1 cellular context compared by ENCODE assay signal in the genomic region with DNA sequence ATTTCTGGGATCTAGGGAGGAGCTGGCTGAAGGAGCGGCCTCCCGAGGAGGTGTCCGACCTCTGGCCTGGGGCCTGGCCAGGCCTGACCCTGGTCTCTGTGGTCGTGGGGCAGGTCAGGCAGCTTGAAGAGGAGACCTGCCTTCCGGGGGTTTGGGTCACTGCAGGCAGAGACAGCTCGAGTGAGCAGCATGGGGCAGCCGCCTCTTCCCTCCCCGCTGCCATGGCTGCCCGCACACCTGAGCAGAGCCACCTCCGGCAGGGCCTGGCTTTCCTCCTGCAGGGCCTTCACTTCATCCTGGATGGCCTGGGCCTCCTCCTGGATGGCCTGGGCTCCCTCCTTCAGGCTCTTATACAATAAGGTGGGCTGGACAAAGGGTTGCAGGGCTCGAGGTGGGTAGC.
A peak's percentile ranks its signal among the peaks of the same experiment; 100 is the strongest.
TF ChIP-seq lines count a peak whose summit lies in the region.

No MANE protein-coding gene starts in this region.

TF ChIP-seq in HepG2, 621 proteins besides CTCF, POLR2A, EP300 and RAD21 (continued from another document and continues in another):
- TF ChIP-seq XRCC5 (optimal IDR thresholded peaks at IDR 0.05; ENCODE audit: low read length) (no peak), TBL1XR1 (IDR thresholded peaks at IDR 0.05; ENCODE audit: borderline replicate concordance, low read length, partially characterized antibody) (no peak), HOXA3 (CRISPR knock-in tag; IDR thresholded peaks at IDR 0.05) (peak; percentile 15; the same call in 1 of the 2 replicates), ZNF672 (CRISPR knock-in tag; IDR thresholded peaks at IDR 0.05) (no peak), MYC (CRISPR knock-in tag; IDR thresholded peaks at IDR 0.05; ENCODE audit: borderline replicate concordance) (peak; percentile 54; the same call in 1 of the 2 replicates), ZNF572 (CRISPR knock-in tag; IDR thresholded peaks at IDR 0.05) (0 out of 2 replicates have a peak, but pooled peaks have one; percentile 18), LCORL (IDR thresholded peaks at IDR 0.05) (no peak), LCORL (CRISPR knock-in tag; IDR thresholded peaks at IDR 0.05) (peak; percentile 60), CREM (IDR thresholded peaks at IDR 0.05) (no peak), CREM (CRISPR knock-in tag; IDR thresholded peaks at IDR 0.05) (no peak), SCMH1 (CRISPR knock-in tag; IDR thresholded peaks at IDR 0.05; ENCODE audit: borderline replicate concordance) (no peak), SAP130 (CRISPR knock-in tag; IDR thresholded peaks at IDR 0.05; ENCODE audit: low read depth) (peak; percentile 39; the same call in 1 of the 2 replicates), ELF1 (CRISPR knock-in tag; IDR thresholded peaks at IDR 0.05) (peak; percentile 31; the same call in 1 of the 2 replicates), ZFY (CRISPR knock-in tag; IDR thresholded peaks at IDR 0.05) (peak; percentile 79), FOXO1 (CRISPR knock-in tag; IDR thresholded peaks at IDR 0.05) (0 out of 2 replicates have a peak, but pooled peaks have one; percentile 24), ZC3H13 (CRISPR knock-in tag; IDR thresholded peaks at IDR 0.05) (no peak), RFXAP (CRISPR knock-in tag; IDR thresholded peaks at IDR 0.05; ENCODE audit: borderline replicate concordance) (0 out of 2 replicates have a peak, but pooled peaks have one; percentile 28), NR2F2 (IDR thresholded peaks at IDR 0.05; ENCODE audit: borderline replicate concordance, low read depth) (no peak), DMAP1 (CRISPR knock-in tag; IDR thresholded peaks at IDR 0.05) (peak; percentile 32; the same call in 1 of the 2 replicates), GABPA (IDR thresholded peaks at IDR 0.05; ENCODE audit: low read depth, low read length) (no peak), GABPA (CRISPR knock-in tag; IDR thresholded peaks at IDR 0.05; ENCODE audit: low read depth) (no peak), NFKB2 (CRISPR knock-in tag; IDR thresholded peaks at IDR 0.05; ENCODE audit: borderline replicate concordance) (0 out of 2 replicates have a peak, but pooled peaks have one; percentile 45), GATAD2A (CRISPR knock-in tag; IDR thresholded peaks at IDR 0.05) (peak; percentile 19; the same call in 1 of the 2 replicates), RXRA (CRISPR knock-in tag; IDR thresholded peaks at IDR 0.05) (peak; percentile 25; the same call in 1 of the 2 replicates), ZSCAN30 (CRISPR knock-in tag; IDR thresholded peaks at IDR 0.05) (no peak)
- TF ChIP-seq, protein P1, sequence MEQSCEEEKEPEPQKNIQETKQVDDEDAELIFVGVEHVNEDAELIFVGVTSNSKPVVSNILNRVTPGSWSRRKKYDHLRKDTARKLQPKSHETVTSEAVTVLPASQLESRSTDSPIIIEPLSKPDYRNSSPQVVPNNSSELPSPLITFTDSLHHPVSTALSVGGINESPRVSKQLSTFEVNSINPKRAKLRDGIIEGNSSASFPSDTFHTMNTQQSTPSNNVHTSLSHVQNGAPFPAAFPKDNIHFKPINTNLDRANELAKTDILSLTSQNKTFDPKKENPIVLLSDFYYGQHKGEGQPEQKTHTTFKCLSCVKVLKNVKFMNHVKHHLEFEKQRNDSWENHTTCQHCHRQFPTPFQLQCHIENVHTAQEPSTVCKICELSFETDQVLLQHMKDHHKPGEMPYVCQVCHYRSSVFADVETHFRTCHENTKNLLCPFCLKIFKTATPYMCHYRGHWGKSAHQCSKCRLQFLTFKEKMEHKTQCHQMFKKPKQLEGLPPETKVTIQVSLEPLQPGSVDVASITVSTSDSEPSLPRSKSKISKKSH (CRISPR knock-in tag; IDR thresholded peaks at IDR 0.05; ENCODE audit: borderline replicate concordance): 0 out of 2 replicates have a peak, but pooled peaks have one; percentile 59
- TF ChIP-seq, protein P2, sequence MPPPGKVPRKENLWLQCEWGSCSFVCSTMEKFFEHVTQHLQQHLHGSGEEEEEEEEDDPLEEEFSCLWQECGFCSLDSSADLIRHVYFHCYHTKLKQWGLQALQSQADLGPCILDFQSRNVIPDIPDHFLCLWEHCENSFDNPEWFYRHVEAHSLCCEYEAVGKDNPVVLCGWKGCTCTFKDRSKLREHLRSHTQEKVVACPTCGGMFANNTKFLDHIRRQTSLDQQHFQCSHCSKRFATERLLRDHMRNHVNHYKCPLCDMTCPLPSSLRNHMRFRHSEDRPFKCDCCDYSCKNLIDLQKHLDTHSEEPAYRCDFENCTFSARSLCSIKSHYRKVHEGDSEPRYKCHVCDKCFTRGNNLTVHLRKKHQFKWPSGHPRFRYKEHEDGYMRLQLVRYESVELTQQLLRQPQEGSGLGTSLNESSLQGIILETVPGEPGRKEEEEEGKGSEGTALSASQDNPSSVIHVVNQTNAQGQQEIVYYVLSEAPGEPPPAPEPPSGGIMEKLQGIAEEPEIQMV (CRISPR knock-in tag; IDR thresholded peaks at IDR 0.05; ENCODE audit: low read depth): no peak
- TF ChIP-seq, protein P3, sequence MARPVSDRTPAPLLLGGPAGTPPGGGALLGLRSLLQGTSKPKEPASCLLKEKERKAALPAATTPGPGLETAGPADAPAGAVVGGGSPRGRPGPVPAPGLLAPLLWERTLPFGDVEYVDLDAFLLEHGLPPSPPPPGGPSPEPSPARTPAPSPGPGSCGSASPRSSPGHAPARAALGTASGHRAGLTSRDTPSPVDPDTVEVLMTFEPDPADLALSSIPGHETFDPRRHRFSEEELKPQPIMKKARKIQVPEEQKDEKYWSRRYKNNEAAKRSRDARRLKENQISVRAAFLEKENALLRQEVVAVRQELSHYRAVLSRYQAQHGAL (CRISPR knock-in tag; IDR thresholded peaks at IDR 0.05; ENCODE audit: not compliant biosample characterization): no peak
- TF ChIP-seq, protein P4, sequence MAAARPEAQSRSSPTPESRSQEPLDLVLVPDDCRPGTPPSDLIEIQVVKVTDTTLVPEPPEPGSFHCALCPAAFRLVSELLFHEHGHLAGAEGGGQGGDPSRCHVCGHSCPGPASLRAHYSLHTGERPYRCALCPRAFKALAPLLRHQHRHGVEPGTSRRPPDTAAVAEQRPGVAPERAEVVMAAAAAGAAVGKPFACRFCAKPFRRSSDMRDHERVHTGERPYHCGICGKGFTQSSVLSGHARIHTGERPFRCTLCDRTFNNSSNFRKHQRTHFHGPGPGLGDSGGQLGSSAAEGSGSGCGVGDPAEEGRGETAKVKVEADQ (CRISPR knock-in tag; IDR thresholded peaks at IDR 0.05; ENCODE audit: borderline replicate concordance): 0 out of 2 replicates have a peak, but pooled peaks have one; percentile 27
- TF ChIP-seq, protein P5, sequence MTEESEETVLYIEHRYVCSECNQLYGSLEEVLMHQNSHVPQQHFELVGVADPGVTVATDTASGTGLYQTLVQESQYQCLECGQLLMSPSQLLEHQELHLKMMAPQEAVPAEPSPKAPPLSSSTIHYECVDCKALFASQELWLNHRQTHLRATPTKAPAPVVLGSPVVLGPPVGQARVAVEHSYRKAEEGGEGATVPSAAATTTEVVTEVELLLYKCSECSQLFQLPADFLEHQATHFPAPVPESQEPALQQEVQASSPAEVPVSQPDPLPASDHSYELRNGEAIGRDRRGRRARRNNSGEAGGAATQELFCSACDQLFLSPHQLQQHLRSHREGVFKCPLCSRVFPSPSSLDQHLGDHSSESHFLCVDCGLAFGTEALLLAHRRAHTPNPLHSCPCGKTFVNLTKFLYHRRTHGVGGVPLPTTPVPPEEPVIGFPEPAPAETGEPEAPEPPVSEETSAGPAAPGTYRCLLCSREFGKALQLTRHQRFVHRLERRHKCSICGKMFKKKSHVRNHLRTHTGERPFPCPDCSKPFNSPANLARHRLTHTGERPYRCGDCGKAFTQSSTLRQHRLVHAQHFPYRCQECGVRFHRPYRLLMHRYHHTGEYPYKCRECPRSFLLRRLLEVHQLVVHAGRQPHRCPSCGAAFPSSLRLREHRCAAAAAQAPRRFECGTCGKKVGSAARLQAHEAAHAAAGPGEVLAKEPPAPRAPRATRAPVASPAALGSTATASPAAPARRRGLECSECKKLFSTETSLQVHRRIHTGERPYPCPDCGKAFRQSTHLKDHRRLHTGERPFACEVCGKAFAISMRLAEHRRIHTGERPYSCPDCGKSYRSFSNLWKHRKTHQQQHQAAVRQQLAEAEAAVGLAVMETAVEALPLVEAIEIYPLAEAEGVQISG (CRISPR knock-in tag; IDR thresholded peaks at IDR 0.05): peak; percentile 41; the same call in 1 of the 2 replicates
- TF ChIP-seq, protein P6, sequence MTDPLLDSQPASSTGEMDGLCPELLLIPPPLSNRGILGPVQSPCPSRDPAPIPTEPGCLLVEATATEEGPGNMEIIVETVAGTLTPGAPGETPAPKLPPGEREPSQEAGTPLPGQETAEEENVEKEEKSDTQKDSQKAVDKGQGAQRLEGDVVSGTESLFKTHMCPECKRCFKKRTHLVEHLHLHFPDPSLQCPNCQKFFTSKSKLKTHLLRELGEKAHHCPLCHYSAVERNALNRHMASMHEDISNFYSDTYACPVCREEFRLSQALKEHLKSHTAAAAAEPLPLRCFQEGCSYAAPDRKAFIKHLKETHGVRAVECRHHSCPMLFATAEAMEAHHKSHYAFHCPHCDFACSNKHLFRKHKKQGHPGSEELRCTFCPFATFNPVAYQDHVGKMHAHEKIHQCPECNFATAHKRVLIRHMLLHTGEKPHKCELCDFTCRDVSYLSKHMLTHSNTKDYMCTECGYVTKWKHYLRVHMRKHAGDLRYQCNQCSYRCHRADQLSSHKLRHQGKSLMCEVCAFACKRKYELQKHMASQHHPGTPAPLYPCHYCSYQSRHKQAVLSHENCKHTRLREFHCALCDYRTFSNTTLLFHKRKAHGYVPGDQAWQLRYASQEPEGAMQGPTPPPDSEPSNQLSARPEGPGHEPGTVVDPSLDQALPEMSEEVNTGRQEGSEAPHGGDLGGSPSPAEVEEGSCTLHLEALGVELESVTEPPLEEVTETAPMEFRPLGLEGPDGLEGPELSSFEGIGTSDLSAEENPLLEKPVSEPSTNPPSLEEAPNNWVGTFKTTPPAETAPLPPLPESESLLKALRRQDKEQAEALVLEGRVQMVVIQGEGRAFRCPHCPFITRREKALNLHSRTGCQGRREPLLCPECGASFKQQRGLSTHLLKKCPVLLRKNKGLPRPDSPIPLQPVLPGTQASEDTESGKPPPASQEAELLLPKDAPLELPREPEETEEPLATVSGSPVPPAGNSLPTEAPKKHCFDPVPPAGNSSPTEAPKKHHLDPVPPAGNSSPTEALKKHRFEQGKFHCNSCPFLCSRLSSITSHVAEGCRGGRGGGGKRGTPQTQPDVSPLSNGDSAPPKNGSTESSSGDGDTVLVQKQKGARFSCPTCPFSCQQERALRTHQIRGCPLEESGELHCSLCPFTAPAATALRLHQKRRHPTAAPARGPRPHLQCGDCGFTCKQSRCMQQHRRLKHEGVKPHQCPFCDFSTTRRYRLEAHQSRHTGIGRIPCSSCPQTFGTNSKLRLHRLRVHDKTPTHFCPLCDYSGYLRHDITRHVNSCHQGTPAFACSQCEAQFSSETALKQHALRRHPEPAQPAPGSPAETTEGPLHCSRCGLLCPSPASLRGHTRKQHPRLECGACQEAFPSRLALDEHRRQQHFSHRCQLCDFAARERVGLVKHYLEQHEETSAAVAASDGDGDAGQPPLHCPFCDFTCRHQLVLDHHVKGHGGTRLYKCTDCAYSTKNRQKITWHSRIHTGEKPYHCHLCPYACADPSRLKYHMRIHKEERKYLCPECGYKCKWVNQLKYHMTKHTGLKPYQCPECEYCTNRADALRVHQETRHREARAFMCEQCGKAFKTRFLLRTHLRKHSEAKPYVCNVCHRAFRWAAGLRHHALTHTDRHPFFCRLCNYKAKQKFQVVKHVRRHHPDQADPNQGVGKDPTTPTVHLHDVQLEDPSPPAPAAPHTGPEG (CRISPR knock-in tag; IDR thresholded peaks at IDR 0.05): no peak
- TF ChIP-seq, protein P7, sequence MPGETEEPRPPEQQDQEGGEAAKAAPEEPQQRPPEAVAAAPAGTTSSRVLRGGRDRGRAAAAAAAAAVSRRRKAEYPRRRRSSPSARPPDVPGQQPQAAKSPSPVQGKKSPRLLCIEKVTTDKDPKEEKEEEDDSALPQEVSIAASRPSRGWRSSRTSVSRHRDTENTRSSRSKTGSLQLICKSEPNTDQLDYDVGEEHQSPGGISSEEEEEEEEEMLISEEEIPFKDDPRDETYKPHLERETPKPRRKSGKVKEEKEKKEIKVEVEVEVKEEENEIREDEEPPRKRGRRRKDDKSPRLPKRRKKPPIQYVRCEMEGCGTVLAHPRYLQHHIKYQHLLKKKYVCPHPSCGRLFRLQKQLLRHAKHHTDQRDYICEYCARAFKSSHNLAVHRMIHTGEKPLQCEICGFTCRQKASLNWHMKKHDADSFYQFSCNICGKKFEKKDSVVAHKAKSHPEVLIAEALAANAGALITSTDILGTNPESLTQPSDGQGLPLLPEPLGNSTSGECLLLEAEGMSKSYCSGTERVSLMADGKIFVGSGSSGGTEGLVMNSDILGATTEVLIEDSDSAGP (CRISPR knock-in tag; IDR thresholded peaks at IDR 0.05; ENCODE audit: borderline replicate concordance): peak; percentile 49; the same call in 1 of the 2 replicates
- TF ChIP-seq, protein P8, sequence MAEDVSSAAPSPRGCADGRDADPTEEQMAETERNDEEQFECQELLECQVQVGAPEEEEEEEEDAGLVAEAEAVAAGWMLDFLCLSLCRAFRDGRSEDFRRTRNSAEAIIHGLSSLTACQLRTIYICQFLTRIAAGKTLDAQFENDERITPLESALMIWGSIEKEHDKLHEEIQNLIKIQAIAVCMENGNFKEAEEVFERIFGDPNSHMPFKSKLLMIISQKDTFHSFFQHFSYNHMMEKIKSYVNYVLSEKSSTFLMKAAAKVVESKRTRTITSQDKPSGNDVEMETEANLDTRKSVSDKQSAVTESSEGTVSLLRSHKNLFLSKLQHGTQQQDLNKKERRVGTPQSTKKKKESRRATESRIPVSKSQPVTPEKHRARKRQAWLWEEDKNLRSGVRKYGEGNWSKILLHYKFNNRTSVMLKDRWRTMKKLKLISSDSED (CRISPR knock-in tag; IDR thresholded peaks at IDR 0.05): no peak
- TF ChIP-seq, protein P9, sequence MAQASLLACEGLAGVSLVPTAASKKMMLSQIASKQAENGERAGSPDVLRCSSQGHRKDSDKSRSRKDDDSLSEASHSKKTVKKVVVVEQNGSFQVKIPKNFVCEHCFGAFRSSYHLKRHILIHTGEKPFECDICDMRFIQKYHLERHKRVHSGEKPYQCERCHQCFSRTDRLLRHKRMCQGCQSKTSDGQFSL (CRISPR knock-in tag; IDR thresholded peaks at IDR 0.05): peak; percentile 52; the same call in 1 of the 2 replicates
- TF ChIP-seq, protein P10, sequence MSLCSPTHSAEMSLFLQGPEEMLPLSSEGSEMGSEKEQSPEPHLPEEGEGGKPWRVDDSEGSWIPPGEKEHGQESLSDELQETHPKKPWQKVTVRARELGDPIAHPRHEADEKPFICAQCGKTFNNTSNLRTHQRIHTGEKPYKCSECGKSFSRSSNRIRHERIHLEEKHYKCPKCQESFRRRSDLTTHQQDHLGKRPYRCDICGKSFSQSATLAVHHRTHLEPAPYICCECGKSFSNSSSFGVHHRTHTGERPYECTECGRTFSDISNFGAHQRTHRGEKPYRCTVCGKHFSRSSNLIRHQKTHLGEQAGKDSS (CRISPR knock-in tag; IDR thresholded peaks at IDR 0.05; ENCODE audit: borderline replicate concordance, low read depth): no peak
- TF ChIP-seq, protein P11, sequence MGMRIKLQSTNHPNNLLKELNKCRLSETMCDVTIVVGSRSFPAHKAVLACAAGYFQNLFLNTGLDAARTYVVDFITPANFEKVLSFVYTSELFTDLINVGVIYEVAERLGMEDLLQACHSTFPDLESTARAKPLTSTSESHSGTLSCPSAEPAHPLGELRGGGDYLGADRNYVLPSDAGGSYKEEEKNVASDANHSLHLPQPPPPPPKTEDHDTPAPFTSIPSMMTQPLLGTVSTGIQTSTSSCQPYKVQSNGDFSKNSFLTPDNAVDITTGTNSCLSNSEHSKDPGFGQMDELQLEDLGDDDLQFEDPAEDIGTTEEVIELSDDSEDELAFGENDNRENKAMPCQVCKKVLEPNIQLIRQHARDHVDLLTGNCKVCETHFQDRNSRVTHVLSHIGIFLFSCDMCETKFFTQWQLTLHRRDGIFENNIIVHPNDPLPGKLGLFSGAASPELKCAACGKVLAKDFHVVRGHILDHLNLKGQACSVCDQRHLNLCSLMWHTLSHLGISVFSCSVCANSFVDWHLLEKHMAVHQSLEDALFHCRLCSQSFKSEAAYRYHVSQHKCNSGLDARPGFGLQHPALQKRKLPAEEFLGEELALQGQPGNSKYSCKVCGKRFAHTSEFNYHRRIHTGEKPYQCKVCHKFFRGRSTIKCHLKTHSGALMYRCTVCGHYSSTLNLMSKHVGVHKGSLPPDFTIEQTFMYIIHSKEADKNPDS (CRISPR knock-in tag; IDR thresholded peaks at IDR 0.05): 0 out of 2 replicates have a peak, but pooled peaks have one; percentile 48
